ENCODE assay signal across 8 cellular contexts in the genomic region with DNA sequence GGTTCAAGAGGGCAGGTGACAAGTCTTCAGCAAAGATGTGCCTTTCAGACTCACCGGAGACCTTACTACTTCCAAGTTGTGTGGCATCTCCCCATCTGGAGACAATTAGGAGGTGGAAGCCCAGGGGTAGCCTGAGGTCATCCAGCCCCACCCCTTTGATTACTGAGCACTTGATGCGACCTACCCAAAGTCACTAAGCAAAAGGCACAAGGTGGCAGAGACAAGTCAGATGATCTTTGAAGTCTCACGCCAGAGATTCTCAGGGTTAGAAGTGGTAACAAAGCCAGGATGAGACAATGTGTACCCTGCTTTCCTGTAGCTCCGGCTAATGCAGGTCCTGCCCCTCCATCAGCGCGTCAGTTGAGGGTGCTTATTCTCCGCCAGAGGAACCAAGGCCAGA.
DNase-seq lines count a peak whose midpoint lies in the region; ATAC-seq and TF ChIP-seq lines count a peak whose summit lies in the region.

No MANE protein-coding gene starts in this region.

- H3K4me3 Mint-ChIP-seq in stimulated activated effector memory CD8-positive, alpha-beta T cell treated with anti-CD3 and anti-CD28 coated beads, Interleukin-12 subunit alpha, Interleukin-12 subunit beta, amount 100 ng/mL, for 72 hours, result peak overlapping the region; percentile 95

- H3K9me3 Mint-ChIP-seq in stimulated activated effector memory CD8-positive, alpha-beta T cell treated with anti-CD3 and anti-CD28 coated beads, Interleukin-12 subunit alpha, Interleukin-12 subunit beta, amount 100 ng/mL, for 72 hours, result no peaks in the 10 kb centered on the region

- H3K27ac Mint-ChIP-seq in stimulated activated effector memory CD8-positive, alpha-beta T cell treated with anti-CD3 and anti-CD28 coated beads, Interleukin-12 subunit alpha, Interleukin-12 subunit beta, amount 100 ng/mL, for 72 hours, result peak overlapping the region; percentile 97

- CTCF ChIA-PET in RWPE1 (lab: Yijun Ruan, JAX), result interaction anchor here (0.8 kb wide), 1 partner anchor 24 kb away, joined by 3 read pairs; no protein-coding TSS in a partner anchor

- peaks cover 62% of the 10 kb centered on the region for H3K4me1 Mint-ChIP-seq in stimulated activated effector memory CD8-positive, alpha-beta T cell treated with anti-CD3 and anti-CD28 coated beads, Interleukin-12 subunit alpha, Interleukin-12 subunit beta, amount 100 ng/mL, for 72 hours

- peaks cover 24% of the 10 kb centered on the region for H3K36me3 Mint-ChIP-seq in stimulated activated effector memory CD8-positive, alpha-beta T cell treated with anti-CD3 and anti-CD28 coated beads, Interleukin-12 subunit alpha, Interleukin-12 subunit beta, amount 100 ng/mL, for 72 hours

- TF ChIP-seq CTCF in RWPE1 (conservative IDR thresholded peaks at IDR 0.05; ENCODE audit: low read depth) (no peak), fibroblast of mammary gland (conservative IDR thresholded peaks at IDR 0.05; ENCODE audit: control insufficient read depth, insufficient read depth, low read depth, low read length) (no peak)

- DNase-seq in NCI-H524 (lab: John Stamatoyannopoulos, UW) (peak; percentile 37 to 61), NCI-H524 treated with DMSO at 0.1 percent for 48 hours (lab: John Stamatoyannopoulos, UW) (no peak), RWPE1 (ENCODE audit: low spot score) (no peak), fibroblast of mammary gland (ENCODE audit: low read depth) (peak; percentile 55), NCI-H345 treated with DMSO at 0.1 percent for 48 hours (lab: John Stamatoyannopoulos, UW; ENCODE audit: unreplicated experiment) (no peak), NCI-H2107 (lab: John Stamatoyannopoulos, UW) (no peak)
- no peak for DNase-seq in stimulated activated effector memory CD8-positive, alpha-beta T cell treated with anti-CD3 and anti-CD28 coated beads, Interleukin-12 subunit alpha, Interleukin-12 subunit beta, amount 100 ng/mL, for 72 hours (ENCODE audit: low spot score in 2 of 2)

- no peak for ATAC-seq in stimulated activated effector memory CD8-positive, alpha-beta T cell treated with anti-CD3 and anti-CD28 coated beads, Interleukin-12 subunit alpha, Interleukin-12 subunit beta, amount 100 ng/mL, for 72 hours
- no peak for ATAC-seq in HG03159 (IDR thresholded peaks at IDR 0.05; ENCODE audit: unreplicated experiment)

- no peak overlapping the region for H3K4me3 ChIP-seq in fibroblast of mammary gland (ENCODE audit: control insufficient read depth, low read depth, low read length)

- POLR2A ChIA-PET in RWPE1 (lab: Yijun Ruan, JAX; ENCODE audit: low non-redundant PET), result no interaction called here

- H3K27ac ChIP-seq in RWPE1, result peak overlapping the region; percentile 89

Comparison
In these comparisons a context has a peak if more than half of its experiments do, and no peak if none do; other contexts are left out.
1. DNase-seq: peak in NCI-H524 (2 of 2) and fibroblast of mammary gland (single experiment); none in NCI-H524 treated with DMSO at 0.1 percent for 48 hours (single experiment), RWPE1 (single experiment), stimulated activated effector memory CD8-positive, alpha-beta T cell treated with anti-CD3 and anti-CD28 coated beads, Interleukin-12 subunit alpha, Interleukin-12 subunit beta, amount 100 ng/mL, for 72 hours (0 of 2), NCI-H345 treated with DMSO at 0.1 percent for 48 hours (single experiment) and NCI-H2107 (single experiment).